In the genomic region with DNA sequence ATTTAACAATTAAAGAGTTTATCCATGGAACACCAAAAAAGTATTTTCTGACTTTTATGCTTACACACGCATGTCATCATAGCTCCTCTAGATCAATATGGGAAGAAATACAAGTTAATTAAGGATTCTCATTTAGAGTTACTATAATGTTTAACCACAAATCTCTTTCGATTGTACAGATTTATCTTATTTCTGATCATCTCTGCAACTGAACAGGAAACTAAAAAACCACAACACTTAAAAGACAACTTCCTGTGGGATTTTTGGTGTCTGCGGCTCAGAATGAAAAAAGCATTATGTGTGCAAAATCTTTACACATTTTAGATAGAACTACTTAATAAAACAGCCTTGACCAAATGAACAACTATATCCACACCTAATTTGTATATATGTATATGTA, we compare ENCODE assay signal across 1 cellular context.
TF ChIP-seq lines count a peak whose summit lies in the region.

No MANE protein-coding gene starts in this region.

TF ChIP-seq in HepG2, 621 proteins besides CTCF, POLR2A, EP300 and RAD21:
- TF ChIP-seq KDM4B (CRISPR knock-in tag; IDR thresholded peaks at IDR 0.05) = no peak
- TF ChIP-seq NFATC3 (CRISPR knock-in tag; IDR thresholded peaks at IDR 0.05) = no peak
- TF ChIP-seq, protein P1, sequence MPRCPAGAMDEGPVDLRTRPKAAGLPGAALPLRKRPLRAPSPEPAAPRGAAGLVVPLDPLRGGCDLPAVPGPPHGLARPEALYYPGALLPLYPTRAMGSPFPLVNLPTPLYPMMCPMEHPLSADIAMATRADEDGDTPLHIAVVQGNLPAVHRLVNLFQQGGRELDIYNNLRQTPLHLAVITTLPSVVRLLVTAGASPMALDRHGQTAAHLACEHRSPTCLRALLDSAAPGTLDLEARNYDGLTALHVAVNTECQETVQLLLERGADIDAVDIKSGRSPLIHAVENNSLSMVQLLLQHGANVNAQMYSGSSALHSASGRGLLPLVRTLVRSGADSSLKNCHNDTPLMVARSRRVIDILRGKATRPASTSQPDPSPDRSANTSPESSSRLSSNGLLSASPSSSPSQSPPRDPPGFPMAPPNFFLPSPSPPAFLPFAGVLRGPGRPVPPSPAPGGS (CRISPR knock-in tag; IDR thresholded peaks at IDR 0.05) = no peak
- no peak for TF ChIP-seq ZNF562 (CRISPR knock-in tag; IDR thresholded peaks at IDR 0.05; ENCODE audit: borderline replicate concordance)
- no peak for TF ChIP-seq TCF12 (IDR thresholded peaks at IDR 0.05)
- TF ChIP-seq TCF12 (CRISPR knock-in tag; IDR thresholded peaks at IDR 0.05) = no peak
- TF ChIP-seq ZNF660 (CRISPR knock-in tag; IDR thresholded peaks at IDR 0.05; ENCODE audit: borderline replicate concordance, low read depth) = no peak
- no peak for TF ChIP-seq HNF4A (CRISPR knock-in tag; IDR thresholded peaks at IDR 0.05)
- no peak for TF ChIP-seq CBX2 (IDR thresholded peaks at IDR 0.05; ENCODE audit: low read depth, low read length)
- no peak for TF ChIP-seq CBX2 (CRISPR knock-in tag; IDR thresholded peaks at IDR 0.05; ENCODE audit: low read depth)
- no peak for TF ChIP-seq ZNF354B (CRISPR knock-in tag; IDR thresholded peaks at IDR 0.05)
- no peak for TF ChIP-seq TEAD3 (CRISPR knock-in tag; optimal IDR thresholded peaks at IDR 0.05; ENCODE audit: borderline replicate concordance)
- no peak for TF ChIP-seq ZNF703 (CRISPR knock-in tag; IDR thresholded peaks at IDR 0.05; ENCODE audit: borderline replicate concordance)
- TF ChIP-seq TBX3 (IDR thresholded peaks at IDR 0.05; ENCODE audit: borderline replicate concordance) = no peak
- TF ChIP-seq LCORL (IDR thresholded peaks at IDR 0.05) = no peak
- TF ChIP-seq LCORL (CRISPR knock-in tag; IDR thresholded peaks at IDR 0.05) = no peak
